Comparison of ENCODE assay signal across 1 cellular context in genomic region chr3:158791259-158791920, GRCh38.
TF ChIP-seq lines count a peak whose summit lies in the region.

No MANE protein-coding gene starts in this region.

TF ChIP-seq in GM23338, 12 proteins besides CTCF, POLR2A, EP300 and RAD21 (continued from another document):
- TF ChIP-seq REST (IDR thresholded peaks at IDR 0.05; ENCODE audit: unreplicated experiment) (no peak), CREB1 (CRISPR knock-in tag; IDR thresholded peaks at IDR 0.05; ENCODE audit: low read depth) (no peak), POLR2AphosphoS5 (IDR thresholded peaks at IDR 0.05; ENCODE audit: low read depth) (no peak), NANOG (IDR thresholded peaks at IDR 0.05; ENCODE audit: borderline replicate concordance) (no peak), ZNF114 (CRISPR knock-in tag; IDR thresholded peaks at IDR 0.05) (no peak)
